Comparison of ENCODE assay signal across 8 cellular contexts in the genomic region with DNA sequence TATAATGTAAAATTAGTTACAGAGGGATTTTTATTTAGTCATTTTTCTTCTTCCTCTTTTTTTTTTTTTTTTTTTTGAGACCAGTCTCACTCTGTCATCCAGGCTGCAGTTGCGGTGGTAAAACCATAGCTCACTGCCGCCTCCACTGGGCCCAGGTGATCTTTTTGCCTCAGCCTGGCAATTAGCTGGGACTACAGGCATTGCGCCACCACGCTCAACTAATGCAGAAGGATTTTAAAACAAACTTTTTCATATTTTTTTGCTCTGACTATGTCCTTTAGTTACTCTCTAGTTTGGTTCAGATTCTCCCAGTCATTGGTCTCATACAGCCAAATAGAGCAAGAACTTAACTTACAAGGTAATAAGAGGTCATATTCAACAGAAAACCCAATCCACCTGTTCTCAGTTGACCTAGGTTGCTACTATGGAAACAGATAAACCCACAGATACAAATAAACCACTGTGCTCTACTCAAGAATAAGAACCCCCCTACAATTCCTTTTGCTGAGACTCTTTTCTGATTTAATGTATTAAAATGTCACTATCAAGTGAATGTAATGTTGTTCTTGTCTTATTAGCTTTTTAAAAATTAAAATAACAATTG. TPM values are rescaled to one million over a fixed set of nuclear protein-coding genes. Genes with fewer than 3 reads are reported as not detected.
DNase-seq lines count a peak whose midpoint lies in the region; ATAC-seq and TF ChIP-seq lines count a peak whose summit lies in the region.

No MANE protein-coding gene starts in this region.

- H3K36me3 Mint-ChIP-seq in activated naive CD4-positive, alpha-beta T cell treated with anti-CD3 and anti-CD28 coated beads, Interleukin-2, amount 50 U/mL, for 72 hours, result no peaks in the 10 kb centered on the region

- no peak for TF ChIP-seq POLR2A in NB4 (IDR thresholded peaks at IDR 0.05; ENCODE audit: extremely low read depth, insufficient read length)

- peak overlapping the region in 1 of 2 donors; percentile 24 for H3K27ac Mint-ChIP-seq in activated naive CD4-positive, alpha-beta T cell treated with anti-CD3 and anti-CD28 coated beads, Interleukin-2, amount 50 U/mL, for 72 hours

- no peaks in the 10 kb centered on the region for H3K9me3 Mint-ChIP-seq in activated naive CD4-positive, alpha-beta T cell treated with anti-CD3 and anti-CD28 coated beads, Interleukin-2, amount 50 U/mL, for 72 hours

- ATAC-seq in GM21737 (IDR thresholded peaks at IDR 0.05; ENCODE audit: unreplicated experiment), result peak; percentile 72
- ATAC-seq in activated naive CD4-positive, alpha-beta T cell treated with anti-CD3 and anti-CD28 coated beads, Interleukin-2, amount 50 U/mL, for 72 hours, result peak; percentile 69 to 78

- peak; percentile 35 for TF ChIP-seq CTCF in GM10266 (IDR thresholded peaks at IDR 0.05; ENCODE audit: control insufficient read depth, insufficient read depth, low read depth, missing control alignments)
- TF ChIP-seq CTCF in NB4 (IDR thresholded peaks at IDR 0.05; ENCODE audit: low read depth, low read length), result peak; percentile 30

- no peak overlapping the region for H3K4me3 ChIP-seq in NB4 (ENCODE audit: low read depth, low read length)

- DNase-seq in GM10266 (ENCODE audit: extremely low spot score), result no peak
- DNase-seq in NB4 (ENCODE audit: low read depth), result peak; percentile 81
- DNase-seq in activated naive CD4-positive, alpha-beta T cell treated with anti-CD3 and anti-CD28 coated beads, Interleukin-2, amount 50 U/mL, for 72 hours (ENCODE audit: low spot score in 2 of 2), result no peak
- DNase-seq in stimulated activated CD8-positive, alpha-beta memory T cell treated with anti-CD3 and anti-CD28 coated beads, Interleukin-4, amount 100 ng/mL, for 24 hours (ENCODE audit: low read depth), result peak; percentile 9
- no peak for DNase-seq in NCI-H1105 treated with DMSO at 0.1 percent for 48 hours (lab: John Stamatoyannopoulos, UW)
- DNase-seq in posterior cingulate gyrus, result no peak
- DNase-seq in DMS79 (lab: John Stamatoyannopoulos, UW), result no peak

- intact Hi-C loops in posterior cingulate gyrus (cut with DNase I), result no loop called here

RNA-seq across cellular contexts. Expression of a gene that starts 50.1 kb away (rescaled TPM):
- 10 to 100 TPM; 32.4 to 34.2 TPM for total RNA-seq in activated naive CD4-positive, alpha-beta T cell treated with anti-CD3 and anti-CD28 coated beads, Interleukin-2, amount 50 U/mL, for 72 hours

Comparison
In these comparisons a context has a peak if more than half of its experiments do, and no peak if none do; other contexts are left out.
1. DNase-seq: peak in NB4 (single experiment) and stimulated activated CD8-positive, alpha-beta memory T cell treated with anti-CD3 and anti-CD28 coated beads, Interleukin-4, amount 100 ng/mL, for 24 hours (single experiment); none in GM10266 (single experiment), activated naive CD4-positive, alpha-beta T cell treated with anti-CD3 and anti-CD28 coated beads, Interleukin-2, amount 50 U/mL, for 72 hours (0 of 2), NCI-H1105 treated with DMSO at 0.1 percent for 48 hours (single experiment), posterior cingulate gyrus (0 of 10) and DMS79 (single experiment).